Comparison of ENCODE assay signal across 20 cellular contexts in genomic region chr7:17849504-17849903, GRCh38.
DNase-seq lines count a peak whose midpoint lies in the region; ATAC-seq and TF ChIP-seq lines count a peak whose summit lies in the region.
"Had no signal": no experiment of that assay in that cellular context is flagged by ENCODE, and none has a peak within 500 bp of the region (broad histone marks: within the 10 kb centered on the region; RNA-seq: fewer than 3 reads in every experiment).

No MANE protein-coding gene starts in this region.

- H3K18ac ChIP-seq in IMR-90 (ENCODE audit: low read depth, low read length) (no peak overlapping the region), mesendoderm (ENCODE audit: low read length) (no peak overlapping the region)

- H3K4me2 ChIP-seq in IMR-90 (ENCODE audit: low read depth, low read length) (no peak overlapping the region; the same call in 1 of the 2 replicates), mesendoderm (ENCODE audit: low read length) (no peak overlapping the region)

- H4K8ac ChIP-seq in IMR-90 (ENCODE audit: low read depth in 2 of 2, low read length in 2 of 2) = no peak overlapping the region; a peak in 1 of 4 replicates
- H4K8ac ChIP-seq in mesendoderm (ENCODE audit: low read depth, low read length) = no peak overlapping the region

- H3K23ac ChIP-seq in IMR-90 (ENCODE audit: low read depth, low read length) = no peak overlapping the region
- no peak overlapping the region for H3K23ac ChIP-seq in mesendoderm (ENCODE audit: low read length)

- H3K36me3 ChIP-seq in IMR-90 (ENCODE audit: control insufficient read depth, insufficient read depth, low read length) (peaks cover 6% of the 10 kb centered on the region; the same call in 1 of the 2 replicates), mesendoderm (ENCODE audit: control insufficient read depth, insufficient read depth, low read length) (no peaks in the 10 kb centered on the region), A673 (ENCODE audit: insufficient read depth, low read length, poor library complexity, severe bottlenecking) (no peaks in the 10 kb centered on the region), sigmoid colon (peaks cover 0 to 19% (median 1%) of the 10 kb centered on the region in 4 donors)

- H3K79me1 ChIP-seq in IMR-90 (ENCODE audit: low read depth in 1 of 2, low read length in 2 of 2) (peaks cover 6 to 17% of the 10 kb centered on the region in 2 experiments), mesendoderm (ENCODE audit: low read length) (no peaks in the 10 kb centered on the region)

- H2BK120ac ChIP-seq in IMR-90 (ENCODE audit: low read depth, low read length) = peak overlapping the region; percentile 0; the same call in 1 of the 2 replicates
- no peak overlapping the region for H2BK120ac ChIP-seq in mesendoderm (ENCODE audit: low read depth, low read length)

- dilution Hi-C loops in IMR-90 (cut with HindIII; ENCODE audit: low sequenced_read_pairs, unreplicated experiment) = no loop called here

- intact Hi-C loops in IMR-90 (cut with micrococcal nuclease) (no loop called here), A673 (cut with micrococcal nuclease; ENCODE audit: unreplicated experiment) (no loop called here), sigmoid colon (cut with DNase I) (no loop called here)

- H3K27me3 ChIP-seq in IMR-90 (ENCODE audit: control insufficient read depth, insufficient read depth, low read length) (no peaks in the 10 kb centered on the region), mesendoderm (ENCODE audit: insufficient read depth, low read length, poor library complexity) (no peaks in the 10 kb centered on the region), A673 (replicated peaks; ENCODE audit: insufficient read depth, low read depth, low read length, poor library complexity) (no peaks in the 10 kb centered on the region), sigmoid colon (no peaks in the 10 kb centered on the region)
- H3K27me3 ChIP-seq: left lung had no signal

- CTCF ChIA-PET in IMR-90 (lab: Yijun Ruan, JAX) = no interaction called here
- CTCF ChIA-PET in A673 (lab: Charles Lee) = no interaction called here

- no peak overlapping the region for H2BK20ac ChIP-seq in IMR-90 (ENCODE audit: low read depth, low read length)

- H2AK9ac ChIP-seq in IMR-90 (replicated peaks; ENCODE audit: low read depth, low read length, poor library complexity) = no peak overlapping the region

- H3K4me1 ChIP-seq in IMR-90 (ENCODE audit: control insufficient read depth, insufficient read depth, low read length) (peaks cover 2% of the 10 kb centered on the region; the same call in 1 of the 2 replicates), mesendoderm (ENCODE audit: control insufficient read depth, low read depth, low read length) (no peaks in the 10 kb centered on the region), A673 (ENCODE audit: insufficient read depth, low read length, poor library complexity, severe bottlenecking) (no peaks in the 10 kb centered on the region), sigmoid colon (no peaks in the 10 kb centered on the region)

- H3K14ac ChIP-seq in IMR-90 (replicated peaks; ENCODE audit: low read depth, low read length) = 0 out of 2 replicates have a peak overlapping the region, but pooled peaks have one; percentile 1

- BruUV-seq in IMR-90 (replicated peaks; lab: Mats Ljungman, UMichigan) (no TSS peak), A673 (replicated peaks; lab: Mats Ljungman, UMichigan) (no TSS peak)

- peak; percentile 74 for ATAC-seq in IMR-90 (ENCODE audit: low read depth)
- no peak for ATAC-seq in GM19452 (IDR thresholded peaks at IDR 0.05; ENCODE audit: unreplicated experiment)
- ATAC-seq: activated naive CD8-positive, alpha-beta T cell treated with anti-CD3 and anti-CD28 coated beads, Interleukin-2, amount 50 U/mL, for 24 hours; activated T-cell treated with anti-CD3 and anti-CD28 coated beads, Interleukin-2, amount 50 U/mL, for 72 hours; left lung; naive thymus-derived CD8-positive, alpha-beta T cell had no signal

- H3K9ac ChIP-seq in IMR-90 (ENCODE audit: low read depth, low read length) (no peak overlapping the region), mesendoderm (ENCODE audit: low read length) (no peak overlapping the region)

- no peak overlapping the region for H3K56ac ChIP-seq in IMR-90 (ENCODE audit: extremely low read depth, insufficient read depth, low read length)
- H3K56ac ChIP-seq in mesendoderm (ENCODE audit: low read length) = no peak overlapping the region

- H4K5ac ChIP-seq in IMR-90 (ENCODE audit: low read depth, low read length) = no peak overlapping the region; the same call in 1 of the 2 replicates
- H4K5ac ChIP-seq in mesendoderm (ENCODE audit: low read length) = no peak overlapping the region

- H3K27ac ChIP-seq in IMR-90 (ENCODE audit: insufficient read depth, low read length) (no peak overlapping the region), mesendoderm (ENCODE audit: low read depth, low read length) (no peak overlapping the region), A673 (ENCODE audit: low read depth, low read length, poor library complexity, severe bottlenecking) (no peak overlapping the region), sigmoid colon (no peak overlapping the region)
- H3K27ac ChIP-seq: left lung had no signal

- TF ChIP-seq RAD21 in IMR-90 (IDR thresholded peaks at IDR 0.05; ENCODE audit: low read length) = no peak

- H3K9me3 ChIP-seq in IMR-90 (ENCODE audit: control insufficient read depth, insufficient read depth, low read length) = no peaks in the 10 kb centered on the region
- no peaks in the 10 kb centered on the region for H3K9me3 ChIP-seq in A673 (ENCODE audit: low read depth, low read length, poor library complexity, severe bottlenecking)
- no peaks in the 10 kb centered on the region for H3K9me3 ChIP-seq in sigmoid colon
- H3K9me3 ChIP-seq: left lung had no signal

- in situ Hi-C loops in IMR-90 (cut with MboI; ENCODE audit: low sequenced_read_pairs) = no loop called here

- H4K20me1 ChIP-seq in IMR-90 (ENCODE audit: insufficient read depth, low read length) = no peaks in the 10 kb centered on the region

- POLR2A ChIA-PET in IMR-90 (lab: Charles Lee; ENCODE audit: unreplicated experiment) (no interaction called here), A673 (lab: Charles Lee; ENCODE audit: low non-redundant PET) (interaction anchor here (0.6 kb wide), 1 partner anchor 1184 kb away, joined by 4 read pairs; no protein-coding TSS in a partner anchor)

- H3K4me3 ChIP-seq in IMR-90 (ENCODE audit: insufficient read depth, low read depth, low read length) (no peak overlapping the region), cardiac fibroblast (replicated peaks in 1 of 2; ENCODE audit: low read depth in 2 of 2, low read length in 2 of 2) (no peak overlapping the region), mesendoderm (ENCODE audit: low read length) (no peak overlapping the region), A673 (ENCODE audit: low read depth, low read length, poor library complexity, severe bottlenecking) (no peak overlapping the region), sigmoid colon (no peak overlapping the region)
- H3K4me3 ChIP-seq: left lung had no signal

- H3K9me1 ChIP-seq in IMR-90 (ENCODE audit: insufficient read depth, low read length) = no peaks in the 10 kb centered on the region; the same call in 1 of the 2 replicates

- no peaks in the 10 kb centered on the region for H3K79me2 ChIP-seq in mesendoderm (ENCODE audit: control insufficient read depth, insufficient read depth, low read length)

- H2AFZ ChIP-seq in IMR-90 (replicated peaks; ENCODE audit: low read length, poor library complexity) = no peak overlapping the region

- no peak for TF ChIP-seq POLR2A in IMR-90 (IDR thresholded peaks at IDR 0.05; ENCODE audit: low read depth, low read length)
- TF ChIP-seq POLR2A in sigmoid colon (IDR thresholded peaks at IDR 0.05) = no peak

- peak overlapping the region; percentile 69 for H2BK5ac ChIP-seq in IMR-90 (ENCODE audit: low read depth, low read length, poor library complexity, severe bottlenecking)
- H2BK5ac ChIP-seq in mesendoderm (ENCODE audit: low read length) = no peak overlapping the region

- H3K4ac ChIP-seq in IMR-90 (ENCODE audit: low read depth, low read length) = no peak overlapping the region
- H3K4ac ChIP-seq in mesendoderm (ENCODE audit: low read depth, low read length) = no peak overlapping the region

- H2AK5ac ChIP-seq in IMR-90 (ENCODE audit: low read depth, low read length) (no peak overlapping the region), mesendoderm (ENCODE audit: low read length) (no peak overlapping the region)

- no peak for TF ChIP-seq EP300 in sigmoid colon (IDR thresholded peaks at IDR 0.05)

- no peak overlapping the region for H4K91ac ChIP-seq in IMR-90 (ENCODE audit: insufficient read depth, low read depth, low read length)

- no peak for TF ChIP-seq CTCF in IMR-90 (conservative IDR thresholded peaks at IDR 0.05; ENCODE audit: low read depth, low read length)
- TF ChIP-seq CTCF in cardiac fibroblast (IDR thresholded peaks at IDR 0.05; ENCODE audit: low read depth, low read length) = no peak
- no peak for TF ChIP-seq CTCF in A673 (conservative IDR thresholded peaks at IDR 0.05; ENCODE audit: low read depth, low read length)
- TF ChIP-seq CTCF in sigmoid colon (IDR thresholded peaks at IDR 0.05) = no peak

- 60% methylated on average over 1 of the region's 3 CpGs; no CpG with 5 or more reads in 1 of the 2 experiments for WGBS in IMR-90 (ENCODE audit: extremely low coverage in 2 of 2, insufficient read length in 1 of 2), 2 experiments
- WGBS in mesendoderm (ENCODE audit: extremely low coverage, insufficient coverage, low lambda C conversion rate) = 100% methylated on average over 1 of the region's 3 CpGs
- WGBS in sigmoid colon, 2 donors = 91 to 93% methylated on average over 3 of the region's 3 CpGs

- DNase-seq in AG20443 (ENCODE audit: low spot score) (peak; percentile 10), IMR-90 (peak; percentile 64), cardiac fibroblast (ENCODE audit: low read depth in 2 of 2) (peak; percentile 25 to 74), mesendoderm (peak; percentile 45), A673 (ENCODE audit: low spot score) (no peak), NCI-H69 (lab: John Stamatoyannopoulos, UW) (no peak), sigmoid colon (no peak)
- DNase-seq: activated naive CD8-positive, alpha-beta T cell treated with anti-CD3 and anti-CD28 coated beads, Interleukin-2, amount 50 U/mL, for 24 hours; activated T-cell treated with anti-CD3 and anti-CD28 coated beads, Interleukin-2, amount 50 U/mL, for 72 hours; cortex of kidney; DMS153; hypothalamus; left lung; naive thymus-derived CD8-positive, alpha-beta T cell; NCI-H2171 treated with DMSO at 0.1 percent for 48 hours; Right ventricle myocardium superior; stimulated activated CD4-positive, alpha-beta T cell treated with anti-CD3 and anti-CD28 coated beads, Interleukin-2, amount 100 ng/mL, for 48 hours; stimulated activated CD8-positive, alpha-beta memory T cell treated with anti-CD3 and anti-CD28 coated beads, Interleukin-4, amount 100 ng/mL, for 48 hours; T1000 had no signal

- no peak overlapping the region for H2BK15ac ChIP-seq in IMR-90 (ENCODE audit: low read depth, low read length)
- no peak overlapping the region for H2BK15ac ChIP-seq in mesendoderm (replicated peaks; ENCODE audit: low read depth)

TF ChIP-seq in IMR-90, 13 proteins besides CTCF, POLR2A, EP300 and RAD21 (continues in another document):
- TF ChIP-seq RCOR1 (IDR thresholded peaks at IDR 0.05; ENCODE audit: insufficient replicate concordance, low read length) (no peak), MAZ (IDR thresholded peaks at IDR 0.05; ENCODE audit: borderline replicate concordance, low read depth, low read length) (no peak), BHLHE40 (IDR thresholded peaks at IDR 0.05; ENCODE audit: low read depth, low read length) (no peak), CEBPB (IDR thresholded peaks at IDR 0.05; ENCODE audit: low read depth, low read length) (no peak)

Comparison
In these comparisons a context has a peak if more than half of its experiments do, and no peak if none do; other contexts are left out.
1. DNase-seq: peak in AG20443 (single experiment), IMR-90 (single experiment), cardiac fibroblast (2 of 2) and mesendoderm (single experiment); none in A673 (single experiment), NCI-H69 (single experiment) and sigmoid colon (single experiment).